ENCODE assay signal across 39 cellular contexts in the genomic region with DNA sequence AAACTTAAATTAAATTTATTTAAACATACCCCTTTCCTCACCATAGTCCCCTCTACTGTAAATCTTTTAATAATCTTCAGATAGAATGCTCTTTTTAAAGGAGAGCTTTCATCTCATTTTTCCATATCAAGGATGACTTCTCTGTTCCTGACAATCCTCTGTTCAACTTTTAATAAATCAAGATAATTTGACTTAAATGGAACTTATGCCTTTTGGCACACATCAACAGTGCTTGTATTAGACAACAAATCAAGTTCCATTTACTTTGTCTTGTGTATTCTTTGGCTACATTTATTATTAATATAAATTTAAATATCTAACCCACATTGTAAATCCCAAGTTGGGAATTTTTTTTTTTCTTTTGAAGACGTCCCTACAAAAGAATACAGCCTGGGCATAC. TPM values are rescaled to one million over a fixed set of nuclear protein-coding genes. Genes with fewer than 3 reads are reported as not detected.
"Had no signal": no experiment of that assay in that cellular context is flagged by ENCODE, and none has a peak within 500 bp of the region (broad histone marks: within the 10 kb centered on the region; RNA-seq: fewer than 3 reads in every experiment).

No MANE protein-coding gene starts in this region.

- H3K4me3 ChIP-seq: MG63 had no signal

- H3K27me3 ChIP-seq: MG63 had no signal

- H3K27ac ChIP-seq: KMS-11 had no signal

- H3K9me3 ChIP-seq: MG63 had no signal

- H3K9ac ChIP-seq: KMS-11 had no signal

- H3K4me2 ChIP-seq: KMS-11 had no signal

- DNase-seq: Karpas-422, Kasumi-1, KBM-7, KG1, MG63, MM.1S, MV-4-11, NCI-H1048, NCI-H1092, NCI-H1092 treated with DMSO at 0.1 percent for 48 hours, NCI-H1105, NCI-H1105 treated with DMSO at 0.1 percent for 48 hours, NCI-H1417, NCI-H1417 treated with DMSO at 0.1 percent for 48 hours, NCI-H1436, NCI-H146, NCI-H1694, NCI-H1694 treated with DMSO at 0.1 percent for 48 hours, NCI-H187, NCI-H187 treated with DMSO at 0.1 percent for 48 hours, NCI-H1930, NCI-H2029, NCI-H2029 treated with DMSO at 0.1 percent for 48 hours, NCI-H2081, NCI-H2081 treated with DMSO at 0.1 percent for 48 hours, NCI-H2107, NCI-H2171, NCI-H2171 treated with DMSO at 0.1 percent for 48 hours, NCI-H2227 treated with DMSO at 0.1 percent for 48 hours, NCI-H226, NCI-H345, NCI-H446, NCI-H446 treated with DMSO at 0.1 percent for 48 hours, NCI-H510A had no signal

- H3K36me3 ChIP-seq: MG63 had no signal

RNA-seq across cellular contexts. Expression of a gene that starts 42.7 kb away (rescaled TPM):
- total RNA-seq: LHCN-M2, M059J, MCF 10A, NCI-H460 had no signal
